Comparison of ENCODE assay signal across 8 cellular contexts in genomic region chr21:36385233-36385908, GRCh38. TPM values are rescaled to one million over a fixed set of nuclear protein-coding genes. Genes with fewer than 3 reads are reported as not detected.
DNase-seq lines count a peak whose midpoint lies in the region; ATAC-seq and TF ChIP-seq lines count a peak whose summit lies in the region.

CHAF1B (plus strand) TSS chr21:36385392; CDS start chr21:36386137, 745 bp downstream.

- H3K9me3 ChIP-seq in effector memory CD4-positive, alpha-beta T cell (ENCODE audit: control insufficient read depth, low read length), result no peaks in the 10 kb centered on the region

- peaks cover 3% of the 10 kb centered on the region for H3K4me1 ChIP-seq in effector memory CD4-positive, alpha-beta T cell (ENCODE audit: control insufficient read depth, insufficient read depth, low read length, poor library complexity, severe bottlenecking)
- peaks cover 2% of the 10 kb centered on the region for H3K4me1 ChIP-seq in mesendoderm (ENCODE audit: control insufficient read depth, low read depth, low read length)

- peak within 1 kb of the TSS; percentile 95 for H3K4ac ChIP-seq in mesendoderm (ENCODE audit: low read depth, low read length)

- no peak for TF ChIP-seq CTCF in C4-2B (conservative IDR thresholded peaks at IDR 0.05)

- no peak within 1 kb of the TSS for H3K23ac ChIP-seq in mesendoderm (ENCODE audit: low read length)

- H2AK5ac ChIP-seq in mesendoderm (ENCODE audit: low read length), result no peak within 1 kb of the TSS

- H3K27ac ChIP-seq in C4-2B (peak within 1 kb of the TSS; percentile 74), mesendoderm (ENCODE audit: low read depth, low read length) (peak within 1 kb of the TSS; percentile 57)
- H3K27ac ChIP-seq in effector memory CD4-positive, alpha-beta T cell (ENCODE audit: insufficient read depth, low read length, poor library complexity, severe bottlenecking), result peak within 1 kb of the TSS; percentile 48

- H3K56ac ChIP-seq in mesendoderm (ENCODE audit: low read length), result peak within 1 kb of the TSS; percentile 89

- H3K79me2 ChIP-seq in mesendoderm (ENCODE audit: control insufficient read depth, insufficient read depth, low read length), result no peaks in the 10 kb centered on the region

- no peak within 1 kb of the TSS for H2BK5ac ChIP-seq in mesendoderm (ENCODE audit: low read length)

- no peaks in the 10 kb centered on the region for H3K27me3 ChIP-seq in effector memory CD4-positive, alpha-beta T cell (replicated peaks; ENCODE audit: control insufficient read depth, insufficient read depth, low read length, poor library complexity, severe bottlenecking)
- no peaks in the 10 kb centered on the region for H3K27me3 ChIP-seq in mesendoderm (ENCODE audit: insufficient read depth, low read length, poor library complexity)

- peak within 1 kb of the TSS; percentile 87 for H3K9ac ChIP-seq in mesendoderm (ENCODE audit: low read length)

- H3K36me3 ChIP-seq in effector memory CD4-positive, alpha-beta T cell (ENCODE audit: control insufficient read depth, insufficient read depth, low read length), result no peaks in the 10 kb centered on the region
- no peaks in the 10 kb centered on the region for H3K36me3 ChIP-seq in mesendoderm (ENCODE audit: control insufficient read depth, insufficient read depth, low read length)

- ATAC-seq in GM19351 (IDR thresholded peaks at IDR 0.05; ENCODE audit: unreplicated experiment) (peak; percentile 86), HG03521 (IDR thresholded peaks at IDR 0.05; ENCODE audit: unreplicated experiment) (peak; percentile 92)

- WGBS in mesendoderm (ENCODE audit: extremely low coverage, insufficient coverage, low lambda C conversion rate), result no CpG with 5 or more reads among the region's 75 CpGs

- H3K4me2 ChIP-seq in mesendoderm (ENCODE audit: low read length), result peak within 1 kb of the TSS; percentile 94

- H4K8ac ChIP-seq in mesendoderm (ENCODE audit: low read depth, low read length), result peak within 1 kb of the TSS; percentile 31

- DNase-seq in NCI-H82 treated with DMSO at 0.1 percent for 48 hours (lab: John Stamatoyannopoulos, UW; ENCODE audit: unreplicated experiment) (peak; percentile 25), mesendoderm (peak; percentile 82)
- DNase-seq in activated CD8-positive, alpha-beta memory T cell treated with anti-CD3 and anti-CD28 coated beads for 1 hour (ENCODE audit: extremely low read depth in 1 of 2, low read depth in 1 of 2), result peak; percentile 27 to 72
- peak; percentile 65 to 76 (median 69) for DNase-seq in effector memory CD4-positive, alpha-beta T cell
- peak; percentile 64 for DNase-seq in stimulated activated CD8-positive, alpha-beta memory T cell treated with anti-CD3 and anti-CD28 coated beads, Interleukin-12 subunit alpha, Interleukin-12 subunit beta, amount 100 ng/mL, for 1 hour (ENCODE audit: low read depth)

- H4K5ac ChIP-seq in mesendoderm (ENCODE audit: low read length), result no peak within 1 kb of the TSS

- peak within 1 kb of the TSS; percentile 82 for H3K4me3 ChIP-seq in effector memory CD4-positive, alpha-beta T cell (ENCODE audit: insufficient read depth, low read depth, low read length, poor library complexity, severe bottlenecking)
- H3K4me3 ChIP-seq in mesendoderm (ENCODE audit: low read length), result peak within 1 kb of the TSS; percentile 77

- H2BK120ac ChIP-seq in mesendoderm (ENCODE audit: low read depth, low read length), result no peak within 1 kb of the TSS

- H3K18ac ChIP-seq in mesendoderm (ENCODE audit: low read length), result peak within 1 kb of the TSS; percentile 97

- H3K79me1 ChIP-seq in mesendoderm (ENCODE audit: low read length), result no peaks in the 10 kb centered on the region

- no peak within 1 kb of the TSS for H2BK15ac ChIP-seq in mesendoderm (replicated peaks; ENCODE audit: low read depth)

RNA-seq across cellular contexts. Expression of gene CHAF1B, which starts in this region (rescaled TPM):
- polyA plus RNA-seq in mesendoderm (2013, experiment 1 of 2), result 15.3 TPM
- polyA plus RNA-seq in mesendoderm (2013, experiment 2 of 2), result 15.7 TPM

Comparison
In these comparisons a context has a peak if more than half of its experiments do, and no peak if none do; other contexts are left out.
1. Peak in every context shown above with its lines: DNase-seq, ATAC-seq, H3K4me3 ChIP-seq and H3K27ac ChIP-seq.
2. DNase-seq: peak in every context shown above with its lines; median percentile 82 in mesendoderm; 69 in effector memory CD4-positive, alpha-beta T cell; 64 in stimulated activated CD8-positive, alpha-beta memory T cell treated with anti-CD3 and anti-CD28 coated beads, Interleukin-12 subunit alpha, Interleukin-12 subunit beta, amount 100 ng/mL, for 1 hour; 50 in activated CD8-positive, alpha-beta memory T cell treated with anti-CD3 and anti-CD28 coated beads for 1 hour; 25 in NCI-H82 treated with DMSO at 0.1 percent for 48 hours.